ENCODE assay signal across 16 cellular contexts in genomic region chr17:7183433-7184090, GRCh38. TPM values are rescaled to one million over a fixed set of nuclear protein-coding genes. Genes with fewer than 3 reads are reported as not detected.
A peak's percentile ranks its signal among the peaks of the same experiment; 100 is the strongest.
DNase-seq lines count a peak whose midpoint lies in the region; ATAC-seq and TF ChIP-seq lines count a peak whose summit lies in the region.
"Had no signal": no experiment of that assay in that cellular context is flagged by ENCODE, and none has a peak within 500 bp of the region (broad histone marks: within the 10 kb centered on the region; RNA-seq: fewer than 3 reads in every experiment).

No MANE protein-coding gene starts in this region.

- TF ChIP-seq CTCF in Calu3 (IDR thresholded peaks at IDR 0.05; ENCODE audit: unreplicated experiment) (no peak), Panc1 (IDR thresholded peaks at IDR 0.05) (no peak)

- peak overlapping the region; percentile 26 for H3K4me3 Mint-ChIP-seq in Calu3 (ENCODE audit: low read depth, unreplicated experiment)
- H3K4me3 Mint-ChIP-seq in activated naive CD8-positive, alpha-beta T cell treated with anti-CD3 and anti-CD28 coated beads for 36 hours = no peak overlapping the region
- H3K4me3 Mint-ChIP-seq: activated CD4-positive, alpha-beta T cell treated with anti-CD3 and anti-CD28 coated beads, Interleukin-2, amount 10 ng/mL, durations not matched to agents 24 days and 14 days; IgD-negative memory B cell had no signal

- CTCF ChIA-PET in Calu3 (lab: Charles Lee) (interaction anchor here (1.1 kb wide), 1 partner anchor 138 kb away, joined by 3 read pairs; no protein-coding TSS in a partner anchor), Panc1 (lab: Charles Lee) (no interaction called here)

- no peaks in the 10 kb centered on the region for H3K9me3 Mint-ChIP-seq in Calu3 (ENCODE audit: low read depth, unreplicated experiment)
- no peaks in the 10 kb centered on the region for H3K9me3 Mint-ChIP-seq in activated naive CD8-positive, alpha-beta T cell treated with anti-CD3 and anti-CD28 coated beads for 36 hours
- H3K9me3 Mint-ChIP-seq: activated CD4-positive, alpha-beta T cell treated with anti-CD3 and anti-CD28 coated beads, Interleukin-2, amount 10 ng/mL, durations not matched to agents 24 days and 14 days; activated naive CD4-positive, alpha-beta T cell treated with anti-CD3 and anti-CD28 coated beads, Interleukin-2, amount 50 U/mL, for 72 hours; IgD-negative memory B cell had no signal

- no peak overlapping the region for H3K27ac ChIP-seq in Panc1 (ENCODE audit: low read length)
- H3K27ac ChIP-seq: sigmoid colon, SJSA1, suprapubic skin had no signal

- no peaks in the 10 kb centered on the region for H3K4me1 ChIP-seq in Panc1 (ENCODE audit: control insufficient read depth, insufficient read depth, low read length)
- H3K4me1 ChIP-seq: sigmoid colon, SJSA1, suprapubic skin had no signal

- no peak overlapping the region for H3K4me3 ChIP-seq in Panc1 (ENCODE audit: low read depth in 2 of 2, low read length in 2 of 2)
- H3K4me3 ChIP-seq: sigmoid colon, SJSA1, suprapubic skin had no signal

- H3K4me1 Mint-ChIP-seq in Calu3 (ENCODE audit: low read depth, unreplicated experiment) = peaks cover 18% of the 10 kb centered on the region
- H3K4me1 Mint-ChIP-seq in activated naive CD8-positive, alpha-beta T cell treated with anti-CD3 and anti-CD28 coated beads for 36 hours = no peaks in the 10 kb centered on the region

- no peaks in the 10 kb centered on the region for H3K27me3 ChIP-seq in Panc1 (ENCODE audit: control insufficient read depth, insufficient read depth, low read length)
- H3K27me3 ChIP-seq: sigmoid colon, SJSA1 had no signal

- BruUV-seq in Calu3 (replicated peaks; lab: Mats Ljungman, UMichigan) (no TSS peak), Panc1 (replicated peaks; lab: Mats Ljungman, UMichigan) (no TSS peak)

- in situ Hi-C loops in Panc1 (cut with HindIII; ENCODE audit: low pct_unique_long_range_greater_than_20kb, low sequenced_read_pairs) = no loop called here

- peak; percentile 42; the same call in 1 of the 2 replicates for ATAC-seq in Panc1
- no peak for ATAC-seq in HG03457 (IDR thresholded peaks at IDR 0.05; ENCODE audit: unreplicated experiment)

- POLR2A ChIA-PET in Panc1 (lab: Charles Lee) = interaction anchor here (0.6 kb wide), 1 partner anchor 37 kb away, joined by 3 read pairs; no protein-coding TSS in a partner anchor

- no peaks in the 10 kb centered on the region for H3K9me3 ChIP-seq in Panc1 (ENCODE audit: control insufficient read depth, insufficient read depth, low read depth, low read length)
- H3K9me3 ChIP-seq: sigmoid colon, SJSA1, suprapubic skin had no signal

- H3K36me3 Mint-ChIP-seq in Calu3 (ENCODE audit: insufficient read depth, unreplicated experiment) = no peaks in the 10 kb centered on the region
- H3K36me3 Mint-ChIP-seq in activated naive CD8-positive, alpha-beta T cell treated with anti-CD3 and anti-CD28 coated beads for 36 hours = no peaks in the 10 kb centered on the region
- H3K36me3 Mint-ChIP-seq: activated naive CD4-positive, alpha-beta T cell treated with anti-CD3 and anti-CD28 coated beads, Interleukin-2, amount 50 U/mL, for 72 hours had no signal

- intact Hi-C loops in Calu3 (cut with micrococcal nuclease; ENCODE audit: unreplicated experiment) = no loop called here
- intact Hi-C loops in Panc1 (cut with micrococcal nuclease; ENCODE audit: unreplicated experiment) = no loop called here

- peaks cover 12% of the 10 kb centered on the region for H3K27me3 Mint-ChIP-seq in Calu3 (ENCODE audit: unreplicated experiment)
- no peaks in the 10 kb centered on the region for H3K27me3 Mint-ChIP-seq in activated naive CD8-positive, alpha-beta T cell treated with anti-CD3 and anti-CD28 coated beads for 36 hours

- DNase-seq in Calu3 (no peak), Panc1 (ENCODE audit: low read depth, low spot score) (no peak), kidney tubule cell (ENCODE audit: low spot score) (peak; percentile 40), superior temporal gyrus (ENCODE audit: extremely low spot score) (no peak)
- no peak for DNase-seq in activated naive CD8-positive, alpha-beta T cell treated with anti-CD3 and anti-CD28 coated beads for 36 hours
- DNase-seq: activated CD4-positive, alpha-beta T cell treated with anti-CD3 and anti-CD28 coated beads, Interleukin-2, amount 10 ng/mL, durations not matched to agents 24 days and 14 days; activated T-cell treated with anti-CD3 and anti-CD28 coated beads for 4 hours; NCI-H510A; sigmoid colon; stimulated activated CD4-positive, alpha-beta T cell treated with anti-CD3 and anti-CD28 coated beads, Interleukin-1b, Interleukin-23, amount 100 ng/mL, for 48 hours; T-helper 9 cell had no signal

- H3K36me3 ChIP-seq in Panc1 (ENCODE audit: control insufficient read depth, insufficient read depth, low read length) = no peaks in the 10 kb centered on the region
- H3K36me3 ChIP-seq: sigmoid colon, SJSA1, suprapubic skin had no signal

- peak overlapping the region; percentile 52 for H3K27ac Mint-ChIP-seq in Calu3 (ENCODE audit: unreplicated experiment)
- no peak overlapping the region for H3K27ac Mint-ChIP-seq in activated naive CD8-positive, alpha-beta T cell treated with anti-CD3 and anti-CD28 coated beads for 36 hours
- H3K27ac Mint-ChIP-seq: activated CD4-positive, alpha-beta T cell treated with anti-CD3 and anti-CD28 coated beads, Interleukin-2, amount 10 ng/mL, durations not matched to agents 24 days and 14 days; IgD-negative memory B cell had no signal

RNA-seq across cellular contexts. Expression of gene ASGR1, which starts 4.4 kb away (rescaled TPM):
- 0.26 TPM in 1 of 2 replicates, not detected in the other for total RNA-seq in Calu3 (2022)
- total RNA-seq in Panc1 (2021; ENCODE audit: unreplicated experiment) = 1.3 TPM
- polyA plus RNA-seq in Panc1 (2012; ENCODE audit: insufficient read length) = 1.9 TPM
- total RNA-seq in activated naive CD8-positive, alpha-beta T cell treated with anti-CD3 and anti-CD28 coated beads for 36 hours = 1 to 10 TPM; 2.8 to 4.4 TPM

RNA-seq across cellular contexts. Expression of gene DLG4, which starts 36.1 kb away (rescaled TPM):
- 2.0 and 4.6 TPM in 2 replicates for total RNA-seq in Calu3 (2022)
- 32.4 TPM for total RNA-seq in Panc1 (2021; ENCODE audit: unreplicated experiment)
- polyA plus RNA-seq in Panc1 (2012; ENCODE audit: insufficient read length) = 44.9 TPM
- total RNA-seq in activated naive CD8-positive, alpha-beta T cell treated with anti-CD3 and anti-CD28 coated beads for 36 hours = 1 to 10 TPM; 8.9 to 9.8 TPM

RNA-seq across cellular contexts. Expression of gene ACADVL, which starts 36.2 kb away (rescaled TPM):
- total RNA-seq in Calu3 (2022) (552 and 615 TPM in 2 replicates), Panc1 (2021; ENCODE audit: unreplicated experiment) (305 TPM)
- polyA plus RNA-seq in Panc1 (2012; ENCODE audit: insufficient read length) = 289 TPM
- total RNA-seq in activated naive CD8-positive, alpha-beta T cell treated with anti-CD3 and anti-CD28 coated beads for 36 hours = 100 to 1,000 TPM; 245 to 256 TPM

RNA-seq across cellular contexts. Expression of gene DVL2, which starts 50.8 kb away (rescaled TPM):
- 44.8 and 45.7 TPM in 2 replicates for total RNA-seq in Calu3 (2022)
- total RNA-seq in Panc1 (2021; ENCODE audit: unreplicated experiment) = 84.2 TPM
- polyA plus RNA-seq in Panc1 (2012; ENCODE audit: insufficient read length) = 108 TPM
- total RNA-seq in activated naive CD8-positive, alpha-beta T cell treated with anti-CD3 and anti-CD28 coated beads for 36 hours = 10 to 100 TPM; 64.4 to 66.5 TPM

RNA-seq across cellular contexts. Expression of gene PHF23, which starts 55.7 kb away (rescaled TPM):
- total RNA-seq in Calu3 (2022) (30.2 and 31.6 TPM in 2 replicates), Panc1 (2021; ENCODE audit: unreplicated experiment) (69.3 TPM)
- 68.6 TPM for polyA plus RNA-seq in Panc1 (2012; ENCODE audit: insufficient read length)
- 10 to 100 TPM; 28.1 to 28.8 TPM for total RNA-seq in activated naive CD8-positive, alpha-beta T cell treated with anti-CD3 and anti-CD28 coated beads for 36 hours
